In the genomic region with DNA sequence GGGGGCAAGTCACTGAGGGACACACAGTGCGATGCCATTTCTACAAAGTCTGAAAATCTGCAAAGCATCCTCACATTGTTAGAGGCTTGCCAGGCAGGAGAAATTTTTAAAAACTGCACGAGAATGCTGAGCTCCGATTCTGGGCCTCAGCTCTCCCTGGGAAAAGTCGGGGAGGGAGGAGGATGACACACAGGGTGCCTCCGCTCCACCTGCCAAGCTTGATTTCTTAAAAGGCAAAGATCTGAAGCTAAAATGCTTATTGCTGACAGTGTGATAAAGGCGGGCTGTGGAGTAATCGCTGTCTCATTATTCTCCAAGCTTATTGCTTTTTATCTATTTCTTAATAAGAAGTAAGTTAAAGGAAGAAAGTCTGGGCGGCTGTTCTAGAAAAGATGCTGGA, we compare ENCODE assay signal across 26 cellular contexts. TPM values are rescaled to one million over a fixed set of nuclear protein-coding genes. Genes with fewer than 3 reads are reported as not detected.
DNase-seq lines count a peak whose midpoint lies in the region; ATAC-seq and TF ChIP-seq lines count a peak whose summit lies in the region.
"Had no signal": no experiment of that assay in that cellular context is flagged by ENCODE, and none has a peak within 500 bp of the region (broad histone marks: within the 10 kb centered on the region; RNA-seq: fewer than 3 reads in every experiment).

No MANE protein-coding gene starts in this region.

- H3K27me3 Mint-ChIP-seq in brain (peaks cover 14% of the 10 kb centered on the region), nephron (ENCODE audit: low read depth) (peaks cover 8% of the 10 kb centered on the region)
- H3K27me3 Mint-ChIP-seq: effector memory CD8-positive, alpha-beta T cell had no signal

- intact Hi-C loops in testis (cut with DNase I; ENCODE audit: low total_unique reads) (no loop called here), posterior vena cava (cut with DNase I) (no loop called here)

- no peaks in the 10 kb centered on the region for H3K9me3 ChIP-seq in testis
- H3K9me3 ChIP-seq: SJSA1, upper lobe of right lung had no signal

- no peak overlapping the region for H3K4me3 ChIP-seq in testis
- H3K4me3 ChIP-seq: coronary artery, SJSA1, upper lobe of right lung had no signal

- H3K4me1 Mint-ChIP-seq in brain: peaks cover 78% of the 10 kb centered on the region
- peaks cover 57% of the 10 kb centered on the region for H3K4me1 Mint-ChIP-seq in nephron
- H3K4me1 Mint-ChIP-seq: activated B cell treated with CpG ODN at 0.5 μM for 24 hours had no signal

- DNase-seq in DMS79 treated with DMSO at 0.1 percent for 48 hours (lab: John Stamatoyannopoulos, UW) (peak; percentile 28), DMS79 (lab: John Stamatoyannopoulos, UW) (no peak), testis (no peak), posterior vena cava (ENCODE audit: low spot score) (no peak), dedifferentiated amniotic fluid mesenchymal stem cell (ENCODE audit: extremely low spot score) (no peak)
- DNase-seq: activated B cell treated with CpG ODN at 0.5 μM for 24 hours; activated CD4-positive, alpha-beta T cell treated with anti-CD3 and anti-CD28 coated beads, Interleukin-2, amount 50 U/mL, for 4 hours; activated naive CD4-positive, alpha-beta T cell treated with anti-CD3 and anti-CD28 coated beads, Interleukin-2, amount 50 U/mL, for 16 hours; CD4-positive, alpha-beta memory T cell; effector memory CD8-positive, alpha-beta T cell; erythroblast; foreskin fibroblast; GOT3; left cardiac atrium; NCI-H2227 treated with DMSO at 0.1 percent for 48 hours; NCI-H526 treated with DMSO at 0.1 percent for 48 hours; occipital lobe; stimulated activated CD4-positive, alpha-beta T cell treated with anti-CD3 and anti-CD28 coated beads, Interleukin-2, amount 100 ng/mL, for 48 hours; upper lobe of right lung had no signal

- H3K27ac ChIP-seq in testis: peak overlapping the region; percentile 39 to 41
- H3K27ac ChIP-seq: 22Rv1, coronary artery, SJSA1, upper lobe of right lung had no signal

- TF ChIP-seq CTCF in brain (conservative IDR thresholded peaks at IDR 0.05): no peak
- TF ChIP-seq CTCF in nephron (IDR thresholded peaks at IDR 0.05; ENCODE audit: unreplicated experiment in 3 of 3): no peak
- no peak for TF ChIP-seq CTCF in testis (IDR thresholded peaks at IDR 0.05)

- H3K36me3 Mint-ChIP-seq in brain (no peaks in the 10 kb centered on the region), nephron (ENCODE audit: low read depth) (no peaks in the 10 kb centered on the region)
- H3K36me3 Mint-ChIP-seq: CD4-positive, alpha-beta memory T cell had no signal

- H3K4me1 ChIP-seq in testis: peaks cover 47% of the 10 kb centered on the region
- H3K4me1 ChIP-seq: upper lobe of right lung had no signal

- no peaks in the 10 kb centered on the region for H3K36me3 ChIP-seq in testis (ENCODE audit: low read depth, missing control alignments)
- H3K36me3 ChIP-seq: SJSA1, upper lobe of right lung had no signal

- H3K9me3 Mint-ChIP-seq in brain (peaks cover 0 to 2% (median 0%) of the 10 kb centered on the region in 5 experiments), nephron (no peaks in the 10 kb centered on the region)
- H3K9me3 Mint-ChIP-seq: activated B cell treated with CpG ODN at 0.5 μM for 24 hours; activated T-helper 1 cell treated with anti-CD3 and anti-CD28 coated beads, Interleukin-12 subunit alpha, Interleukin-12 subunit beta, Interleukin-2, Interleukin-4 antibody, amounts not matched to agents 30 ng/mL and 10 ng/mL and 1 ng/mL, durations not matched to agents 14 hours and 24 hours and 36 hours; CD4-positive, alpha-beta memory T cell; effector memory CD8-positive, alpha-beta T cell had no signal

- H3K4me3 Mint-ChIP-seq in brain: no peak overlapping the region
- H3K4me3 Mint-ChIP-seq in nephron: no peak overlapping the region
- H3K4me3 Mint-ChIP-seq: activated B cell treated with CpG ODN at 0.5 μM for 24 hours; activated T-helper 1 cell treated with anti-CD3 and anti-CD28 coated beads, Interleukin-12 subunit alpha, Interleukin-12 subunit beta, Interleukin-2, Interleukin-4 antibody, amounts not matched to agents 30 ng/mL and 10 ng/mL and 1 ng/mL, durations not matched to agents 14 hours and 24 hours and 36 hours; CD4-positive, alpha-beta memory T cell; effector memory CD8-positive, alpha-beta T cell had no signal

- no peak for TF ChIP-seq POLR2A in testis (IDR thresholded peaks at IDR 0.05)

- no peak for ATAC-seq in HG03175 (IDR thresholded peaks at IDR 0.05; ENCODE audit: unreplicated experiment)
- ATAC-seq: effector memory CD8-positive, alpha-beta T cell; upper lobe of right lung had no signal

- WGBS in testis, 2 donors: 57 to 59% methylated on average over 8 of the region's 8 CpGs

- H3K27ac Mint-ChIP-seq in brain: peak overlapping the region in 4 of 5 experiments; percentile 60 to 74 (median 68)
- peak overlapping the region in 2 of 3 experiments; percentile 29 to 54 for H3K27ac Mint-ChIP-seq in nephron
- H3K27ac Mint-ChIP-seq: activated B cell treated with CpG ODN at 0.5 μM for 24 hours; activated T-helper 1 cell treated with anti-CD3 and anti-CD28 coated beads, Interleukin-12 subunit alpha, Interleukin-12 subunit beta, Interleukin-2, Interleukin-4 antibody, amounts not matched to agents 30 ng/mL and 10 ng/mL and 1 ng/mL, durations not matched to agents 14 hours and 24 hours and 36 hours; CD4-positive, alpha-beta memory T cell; effector memory CD8-positive, alpha-beta T cell had no signal

- no peaks in the 10 kb centered on the region for H3K27me3 ChIP-seq in testis
- H3K27me3 ChIP-seq: SJSA1, upper lobe of right lung had no signal

RNA-seq across cellular contexts. Expression of gene CCDC85C, which starts 55.1 kb away (rescaled TPM):
- 41.4 TPM for polyA plus RNA-seq in brain (ENCODE audit: insufficient read depth, low read depth, low replicate concordance)
- 10 to 100 TPM; 26.4 to 28.3 TPM for total RNA-seq in testis
- polyA plus RNA-seq in testis (ENCODE audit: insufficient read depth, low read depth, low replicate concordance): 25.6 TPM
- total RNA-seq in posterior vena cava: 10 to 100 TPM; 19.8 to 28.2 TPM
